Comparison of ENCODE assay signal across 8 cellular contexts in genomic region chr3:51982838-51983577, GRCh38. TPM values are rescaled to one million over a fixed set of nuclear protein-coding genes. Genes with fewer than 3 reads are reported as not detected.
DNase-seq lines count a peak whose midpoint lies in the region; ATAC-seq and TF ChIP-seq lines count a peak whose summit lies in the region.

Gene ACY1 (plus strand): TSS chr3:51983535. CDS start chr3:51984065, 530 bp downstream.

- 0% methylated on average over 2 to 4 of the region's 68 CpGs for WGBS in gastroesophageal sphincter (ENCODE audit: low coverage in 1 of 2), 2 donors

- H3K4me3 ChIP-seq in Caco-2 (ENCODE audit: low read depth, low read length) (peak within 1 kb of the TSS; percentile 46), gastroesophageal sphincter (peak within 1 kb of the TSS; percentile 32 to 73)

- CTCF ChIA-PET in Caco-2 (lab: Charles Lee) = interaction anchor here (0.6 to 2.2 kb wide), 15 partner anchors 8 to 655 kb away, joined by 3 to 51 read pairs (median 4); partner anchors contain the start of genes ABHD14A, ABHD14B, DCAF1 and PARP3
- CTCF ChIA-PET in activated naive CD4-positive, alpha-beta T cell treated with anti-CD3 and anti-CD28 coated beads for 36 hours (lab: Charles Lee) = interaction anchor here (0.7 to 3.9 kb wide), 13 partner anchors 9 to 356 kb away, joined by 3 to 40 read pairs (median 4); partner anchors contain the start of genes ABHD14B, DUSP7, PARP3 and RRP9

- H3K27me3 ChIP-seq in Caco-2 (replicated peaks; ENCODE audit: control insufficient read depth, insufficient read depth, low read length) (no peaks in the 10 kb centered on the region), gastroesophageal sphincter (no peaks in the 10 kb centered on the region)

- POLR2A ChIA-PET in Caco-2 (lab: Charles Lee) = interaction anchor here (0.5 to 2.1 kb wide), 11 partner anchors 9 to 598 kb away, joined by 3 to 30 read pairs (median 10); partner anchors contain the start of genes ABHD14A, ABHD14B, DUSP7 and MANF

- no peaks in the 10 kb centered on the region for H3K9me3 Mint-ChIP-seq in Caco-2 (ENCODE audit: unreplicated experiment)
- H3K9me3 Mint-ChIP-seq in activated naive CD4-positive, alpha-beta T cell treated with anti-CD3 and anti-CD28 coated beads for 36 hours = no peaks in the 10 kb centered on the region

- H3K27ac Mint-ChIP-seq in Caco-2 (ENCODE audit: unreplicated experiment) = peak within 1 kb of the TSS; percentile 86
- peak within 1 kb of the TSS; percentile 91 for H3K27ac Mint-ChIP-seq in activated naive CD4-positive, alpha-beta T cell treated with anti-CD3 and anti-CD28 coated beads for 36 hours

- TF ChIP-seq CTCF in Caco-2 (IDR thresholded peaks at IDR 0.05; ENCODE audit: insufficient read depth in 1 of 2, low read depth in 1 of 2, low read length in 1 of 2, severe bottlenecking in 1 of 2, unreplicated experiment in 1 of 2) = peak in 1 of 2 experiments; percentile 0
- no peak for TF ChIP-seq CTCF in gastroesophageal sphincter (IDR thresholded peaks at IDR 0.05)

- no peaks in the 10 kb centered on the region for H3K27me3 Mint-ChIP-seq in Caco-2 (ENCODE audit: insufficient read depth, unreplicated experiment)
- no peaks in the 10 kb centered on the region for H3K27me3 Mint-ChIP-seq in activated naive CD4-positive, alpha-beta T cell treated with anti-CD3 and anti-CD28 coated beads for 36 hours (ENCODE audit: low read depth)

- H3K9me3 ChIP-seq in Caco-2 = no peaks in the 10 kb centered on the region
- H3K9me3 ChIP-seq in gastroesophageal sphincter = no peaks in the 10 kb centered on the region

- TF ChIP-seq POLR2A in gastroesophageal sphincter (IDR thresholded peaks at IDR 0.05) = peak; percentile 69 to 76

- peak; percentile 83 for ATAC-seq in GM19397 (IDR thresholded peaks at IDR 0.05; ENCODE audit: unreplicated experiment)
- peak; percentile 67 for ATAC-seq in HG03571 (IDR thresholded peaks at IDR 0.05; ENCODE audit: unreplicated experiment)
- ATAC-seq in gastroesophageal sphincter = peak; percentile 93

- H3K36me3 ChIP-seq in Caco-2 (ENCODE audit: control insufficient read depth, insufficient read depth, low read length) (peaks cover 3% of the 10 kb centered on the region), gastroesophageal sphincter (peaks cover 0 to 12% of the 10 kb centered on the region in 2 donors)

- peak within 1 kb of the TSS; percentile 99 for H3K4me3 Mint-ChIP-seq in Caco-2 (ENCODE audit: unreplicated experiment)
- peak within 1 kb of the TSS; percentile 95 for H3K4me3 Mint-ChIP-seq in activated naive CD4-positive, alpha-beta T cell treated with anti-CD3 and anti-CD28 coated beads for 36 hours

- no peak for TF ChIP-seq EP300 in gastroesophageal sphincter (IDR thresholded peaks at IDR 0.05)

- no TSS peak for BruUV-seq in Caco-2 (replicated peaks; lab: Mats Ljungman, UMichigan)

- peaks cover 19% of the 10 kb centered on the region for H3K36me3 Mint-ChIP-seq in Caco-2 (ENCODE audit: insufficient read depth, unreplicated experiment)
- peaks cover 2% of the 10 kb centered on the region for H3K36me3 Mint-ChIP-seq in activated naive CD4-positive, alpha-beta T cell treated with anti-CD3 and anti-CD28 coated beads for 36 hours (ENCODE audit: low read depth)

- H3K4me1 ChIP-seq in Caco-2 (peaks cover 46% of the 10 kb centered on the region), gastroesophageal sphincter (peaks cover 0 to 36% (median 13%) of the 10 kb centered on the region in 3 donors)

- DNase-seq in Caco-2 (peak; percentile 95 to 96), SK-MEL-5 (ENCODE audit: low read depth, low spot score) (peak; percentile 78), nucleus accumbens (lab: John Stamatoyannopoulos, UW) (peak in 50 of 56 donors; percentile 29 to 85 (median 64)), superior temporal gyrus (ENCODE audit: extremely low spot score) (peak; percentile 72)
- DNase-seq in activated naive CD4-positive, alpha-beta T cell treated with anti-CD3 and anti-CD28 coated beads for 36 hours = peak; percentile 89

- in situ Hi-C loops in SK-MEL-5 (cut with HindIII; ENCODE audit: low pct_unique_long_range_greater_than_20kb, low sequenced_read_pairs) = no loop called here

- peak within 1 kb of the TSS; percentile 64 to 99 (median 98) for H3K27ac ChIP-seq in gastroesophageal sphincter

- intact Hi-C loops in Caco-2 (cut with micrococcal nuclease; ENCODE audit: unreplicated experiment) = loop anchor here (1.0 to 2.0 kb wide), 3 partner anchors 9 to 14 kb away; partner anchors contain the start of genes ABHD14B and RPL29
- intact Hi-C loops in activated naive CD4-positive, alpha-beta T cell treated with anti-CD3 and anti-CD28 coated beads for 36 hours (cut with micrococcal nuclease) = loop anchor here (1.0 to 5.0 kb wide), 6 partner anchors 9 to 554 kb away; partner anchors contain the start of genes ABHD14B, GLYCTK, PARP3 and POC1A

- peaks cover 15% of the 10 kb centered on the region for H3K4me1 Mint-ChIP-seq in Caco-2 (ENCODE audit: low read depth, unreplicated experiment)
- peaks cover 29% of the 10 kb centered on the region for H3K4me1 Mint-ChIP-seq in activated naive CD4-positive, alpha-beta T cell treated with anti-CD3 and anti-CD28 coated beads for 36 hours (ENCODE audit: low read depth)

RNA-seq across cellular contexts. Expression of gene ACY1, which starts in this region (rescaled TPM):
- total RNA-seq in Caco-2 (2022) (62.4 and 67.9 TPM in 2 replicates), gastroesophageal sphincter (10 to 100 TPM; 10.6 to 21.4 (median 19.5) TPM)
- 137 and 180 TPM in 2 replicates for total RNA-seq in SK-MEL-5 (2014; rRNA removed; shearing (Covaris generic))
- 146 and 177 TPM in 2 replicates for polyA plus RNA-seq in SK-MEL-5 (2015; cell fraction: cytosol; rRNA removed)
- 216 and 314 TPM in 2 replicates for polyA plus RNA-seq in SK-MEL-5 (2015; cell fraction: nucleus; rRNA removed)
- total RNA-seq in activated naive CD4-positive, alpha-beta T cell treated with anti-CD3 and anti-CD28 coated beads for 36 hours = 10 to 100 TPM; 62.1 to 68.9 TPM

Comparison
In these comparisons a context has a peak if more than half of its experiments do, and no peak if none do; other contexts are left out.
1. Peak in every context shown above with its lines: DNase-seq, ATAC-seq, H3K4me3 ChIP-seq and H3K27ac ChIP-seq.